In genomic region chr9:86577420-86578333, GRCh38 we compare ENCODE assay signal across 15 cellular contexts.
"Had no signal": no experiment of that assay in that cellular context is flagged by ENCODE, and none has a peak within 500 bp of the region (broad histone marks: within the 10 kb centered on the region; RNA-seq: fewer than 3 reads in every experiment).

No MANE protein-coding gene starts in this region.

- DNase-seq: activated CD4-positive, alpha-beta T cell treated with anti-CD3 and anti-CD28 coated beads for 36 hours; activated CD4-positive, alpha-beta T cell treated with anti-CD3 and anti-CD28 coated beads, Interleukin-2, amount 50 U/mL, for 48 hours; activated T-cell treated with anti-CD3 and anti-CD28 coated beads for 4 hours; effector CD8-positive, alpha-beta T cell; esophagus squamous epithelium; hippocampal formation; stimulated activated CD4-positive, alpha-beta T cell treated with anti-CD3 and anti-CD28 coated beads, Interleukin-15, amount 100 ng/mL, for 24 hours; stimulated activated CD4-positive, alpha-beta T cell treated with anti-CD3 and anti-CD28 coated beads, Interleukin-4, amount 100 ng/mL, for 24 hours; stimulated activated naive B cell treated with anti-CD40 and anti-IgM and Interleukin-4, amounts not matched to agents 10 μg/mL and 1 μg/mL and 100 μg/mL, for 72 hours; SW 1271 had no signal

- ATAC-seq: activated CD4-positive, alpha-beta T cell treated with anti-CD3 and anti-CD28 coated beads for 36 hours; left lobe of liver; right cardiac atrium; stimulated activated naive B cell treated with anti-CD40 and anti-IgM and Interleukin-4, amounts not matched to agents 10 μg/mL and 1 μg/mL and 100 μg/mL, for 72 hours had no signal

- H3K27me3 ChIP-seq: cardiac muscle cell, esophagus squamous epithelium had no signal

- H3K4me3 ChIP-seq: cardiac muscle cell, esophagus squamous epithelium, prostate gland, skin epidermis had no signal

- H3K9me3 ChIP-seq: esophagus squamous epithelium, prostate gland had no signal

- H3K36me3 ChIP-seq: cardiac muscle cell, esophagus squamous epithelium, prostate gland had no signal

- H3K27ac ChIP-seq: cardiac muscle cell, esophagus squamous epithelium, prostate gland, skin epidermis had no signal

- H3K4me1 ChIP-seq: prostate gland had no signal
